1 cellular context compared by ENCODE assay signal in genomic region chr9:95079461-95079860, GRCh38.
TF ChIP-seq lines count a peak whose summit lies in the region.

No MANE protein-coding gene starts in this region.

TF ChIP-seq in WTC11, 78 proteins besides CTCF, POLR2A, EP300 and RAD21 (continued from another document):
- no peak for TF ChIP-seq FOXP4 (CRISPR knock-in tag; IDR thresholded peaks at IDR 0.05)
- no peak for TF ChIP-seq ZNF219 (CRISPR knock-in tag; IDR thresholded peaks at IDR 0.05; ENCODE audit: borderline replicate concordance)
- no peak for TF ChIP-seq JAZF1 (CRISPR knock-in tag; IDR thresholded peaks at IDR 0.05)
- no peak for TF ChIP-seq SOX15 (CRISPR knock-in tag; IDR thresholded peaks at IDR 0.05)
- no peak for TF ChIP-seq ZNF396 (CRISPR knock-in tag; IDR thresholded peaks at IDR 0.05; ENCODE audit: borderline replicate concordance)
- TF ChIP-seq AFF4 (CRISPR knock-in tag; IDR thresholded peaks at IDR 0.05; ENCODE audit: borderline replicate concordance): no peak
- no peak for TF ChIP-seq RELA (CRISPR knock-in tag; IDR thresholded peaks at IDR 0.05; ENCODE audit: borderline replicate concordance)
- TF ChIP-seq PRRX2 (CRISPR knock-in tag; IDR thresholded peaks at IDR 0.05): no peak
- no peak for TF ChIP-seq IRF2 (CRISPR knock-in tag; IDR thresholded peaks at IDR 0.05; ENCODE audit: borderline replicate concordance, low read depth)
- no peak for TF ChIP-seq ZNF232 (CRISPR knock-in tag; IDR thresholded peaks at IDR 0.05)
- no peak for TF ChIP-seq USF1 (CRISPR knock-in tag; IDR thresholded peaks at IDR 0.05)
- no peak for TF ChIP-seq ZNF425 (CRISPR knock-in tag; conservative IDR thresholded peaks at IDR 0.05)
- no peak for TF ChIP-seq TP53 (CRISPR knock-in tag; IDR thresholded peaks at IDR 0.05)
- TF ChIP-seq FOXJ3 (CRISPR knock-in tag; IDR thresholded peaks at IDR 0.05; ENCODE audit: borderline replicate concordance): no peak
